In genomic region chr14:39722547-39723273, GRCh38 we compare ENCODE assay signal across 27 cellular contexts.
"Had no signal": no experiment of that assay in that cellular context is flagged by ENCODE, and none has a peak within 500 bp of the region (broad histone marks: within the 10 kb centered on the region; RNA-seq: fewer than 3 reads in every experiment).

No MANE protein-coding gene starts in this region.

- H3K27ac ChIP-seq: epithelial cell of prostate, esophagus squamous epithelium, gastroesophageal sphincter, heart right ventricle, WERI-Rb-1 had no signal

- H3K4me1 ChIP-seq: esophagus squamous epithelium, gastroesophageal sphincter, heart right ventricle had no signal

- H3K4me3 ChIP-seq: esophagus squamous epithelium, gastroesophageal sphincter, heart right ventricle had no signal

- H3K27me3 ChIP-seq: esophagus squamous epithelium, gastroesophageal sphincter, heart right ventricle had no signal

- DNase-seq: activated B cell treated with CpG ODN at 0.5 μM for 24 hours; activated CD4-positive, alpha-beta T cell treated with anti-CD3 and anti-CD28 coated beads for 48 hours; activated CD4-positive, alpha-beta T cell treated with anti-CD3 and anti-CD28 coated beads, Interleukin-2, amount 50 U/mL, for 1 hour; activated CD4-positive, alpha-beta T cell treated with anti-CD3 and anti-CD28 coated beads, Interleukin-2, amount 50 U/mL, for 48 hours; activated CD8-positive, alpha-beta memory T cell treated with anti-CD3 and anti-CD28 coated beads for 24 hours; activated CD8-positive, alpha-beta T cell treated with anti-CD3 and anti-CD28 coated beads for 36 hours; activated effector memory CD4-positive, alpha-beta T cell treated with Interleukin-2 at 50 U/mL for 16 hours; activated gamma-delta T cell treated with Interleukin-2 at 50 U/mL for 16 hours; activated naive CD4-positive, alpha-beta T cell treated with anti-CD3 and anti-CD28 coated beads, Interleukin-2, amount 50 U/mL, for 16 hours; activated naive CD4-positive, alpha-beta T cell treated with Interleukin-2 at 50 U/mL for 16 hours; activated T-cell treated with anti-CD3 and anti-CD28 coated beads, Interleukin-2, amount 50 U/mL, for 4 hours; amniotic stem cell; anterior cingulate cortex; caudate nucleus; cortex of kidney; dermis blood vessel endothelial cell; effector CD4-positive, alpha-beta T cell; esophagus squamous epithelium; foreskin melanocyte; heart right ventricle; T-helper 17 cell; T1000; WERI-Rb-1 had no signal

- ATAC-seq: activated CD4-positive, CD25-positive, alpha-beta regulatory T cell treated with anti-CD3 and anti-CD28 coated beads, Interleukin-2, amount 50 U/mL, for 24 hours; activated CD8-positive, alpha-beta T cell treated with anti-CD3 and anti-CD28 coated beads for 36 hours; activated T-cell treated with anti-CD3 and anti-CD28 coated beads, Interleukin-2, amount 50 U/mL, for 4 hours; activated T-helper 17 cell treated with anti-CD3 and anti-CD28 coated beads, Interleukin-2, amount 50 U/mL, for 72 hours; gastroesophageal sphincter; heart right ventricle; T-helper 17 cell had no signal

- H3K36me3 ChIP-seq: esophagus squamous epithelium, gastroesophageal sphincter, heart right ventricle, WERI-Rb-1 had no signal
